ENCODE assay signal across 9 cellular contexts in the genomic region with DNA sequence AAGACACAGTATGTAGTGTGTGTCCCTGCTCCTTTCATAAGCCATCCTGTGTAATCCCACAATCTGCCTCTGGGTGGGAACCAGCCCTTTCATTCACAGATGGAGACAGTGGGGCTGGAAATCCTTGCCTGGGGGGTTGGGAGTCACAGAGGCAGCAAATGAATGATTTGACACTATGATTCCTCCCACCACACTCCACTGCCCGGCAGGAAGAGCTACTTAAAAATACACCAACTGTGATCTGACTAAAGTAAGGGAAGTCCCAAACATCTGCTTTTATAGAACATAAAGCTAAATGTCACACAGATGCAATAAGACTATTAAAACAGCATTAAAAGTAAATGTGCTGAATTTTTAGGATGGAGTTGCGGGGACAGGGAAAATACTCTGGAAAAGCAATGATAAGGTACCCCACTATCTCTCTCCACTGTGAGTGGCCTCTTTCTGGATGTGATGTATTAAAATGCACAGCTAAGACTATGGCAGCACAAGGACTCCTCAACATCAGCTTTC. TPM values are rescaled to one million over a fixed set of nuclear protein-coding genes. Genes with fewer than 3 reads are reported as not detected.
DNase-seq lines count a peak whose midpoint lies in the region; ATAC-seq, FAIRE-seq and TF ChIP-seq lines count a peak whose summit lies in the region.
"Had no signal": no experiment of that assay in that cellular context is flagged by ENCODE, and none has a peak within 500 bp of the region (broad histone marks: within the 10 kb centered on the region; RNA-seq: fewer than 3 reads in every experiment).

No MANE protein-coding gene starts in this region.

- no peak overlapping the region for H2AFZ ChIP-seq in endothelial cell of umbilical vein (ENCODE audit: low read depth, low read length)

- dilution Hi-C loops in endothelial cell of umbilical vein (cut with MboI; ENCODE audit: extremely low pct_ligation_motif_present, low sequenced_read_pairs): no loop called here

- intact Hi-C loops in endothelial cell of umbilical vein (cut with micrococcal nuclease): no loop called here
- intact Hi-C loops in sigmoid colon (cut with DNase I): no loop called here

- H3K79me2 ChIP-seq in endothelial cell of umbilical vein (ENCODE audit: control insufficient read depth, insufficient read depth, low read length): peaks cover 74% of the 10 kb centered on the region

- no peak overlapping the region for H3K9ac ChIP-seq in endothelial cell of umbilical vein (replicated peaks; ENCODE audit: extremely low read depth, insufficient read depth, low read length)

- peaks cover 7 to 14% of the 10 kb centered on the region in 2 experiments for H3K36me3 ChIP-seq in endothelial cell of umbilical vein (ENCODE audit: control insufficient read depth in 2 of 2, extremely low read depth in 1 of 2, insufficient read depth in 2 of 2, low read length in 2 of 2)
- H3K36me3 ChIP-seq in sigmoid colon: peaks cover 0 to 25% (median 7%) of the 10 kb centered on the region in 4 donors

- peaks cover 15 to 32% of the 10 kb centered on the region in 2 donors for H3K36me3 Mint-ChIP-seq in activated T-cell treated with anti-CD3 and anti-CD28 coated beads, Interleukin-2, amount 50 U/mL, for 72 hours (ENCODE audit: insufficient read depth in 2 of 2)

- H3K4me1 Mint-ChIP-seq in activated T-cell treated with anti-CD3 and anti-CD28 coated beads, Interleukin-2, amount 50 U/mL, for 72 hours (ENCODE audit: low read depth): peaks cover 65% of the 10 kb centered on the region

- no peak overlapping the region for H3K4me2 ChIP-seq in endothelial cell of umbilical vein (ENCODE audit: insufficient read depth, low read length)

- no peaks in the 10 kb centered on the region for H3K9me3 ChIP-seq in endothelial cell of umbilical vein (replicated peaks; ENCODE audit: control insufficient read depth, insufficient read depth, low read length)
- H3K9me3 ChIP-seq in sigmoid colon: no peaks in the 10 kb centered on the region

- no peak for TF ChIP-seq POLR2A in endothelial cell of umbilical vein (IDR thresholded peaks at IDR 0.05; ENCODE audit: low read depth, low read length)
- TF ChIP-seq POLR2A in sigmoid colon (IDR thresholded peaks at IDR 0.05): no peak

- no peaks in the 10 kb centered on the region for H3K9me1 ChIP-seq in endothelial cell of umbilical vein (replicated peaks; ENCODE audit: control insufficient read depth, extremely low read depth, insufficient read depth, low read length)

- H3K27ac Mint-ChIP-seq in activated T-cell treated with anti-CD3 and anti-CD28 coated beads, Interleukin-2, amount 50 U/mL, for 72 hours: peak overlapping the region; percentile 72

- POLR2A ChIA-PET in endothelial cell of umbilical vein (lab: Charles Lee): no interaction called here

- H4K20me1 ChIP-seq in endothelial cell of umbilical vein (replicated peaks; ENCODE audit: control insufficient read depth, extremely low read depth, insufficient read depth, low read length): no peaks in the 10 kb centered on the region

- no peak for DNase-seq in activated T-cell treated with anti-CD3 and anti-CD28 coated beads, Interleukin-2, amount 50 U/mL, for 72 hours
- no peak for DNase-seq in activated T-cell treated with anti-CD3 and anti-CD28 coated beads for 4 hours
- DNase-seq in NCI-H2227 treated with DMSO at 0.1 percent for 48 hours (lab: John Stamatoyannopoulos, UW): peak; percentile 9
- peak; percentile 6 for DNase-seq in endothelial cell of umbilical vein (ENCODE audit: low read depth, low spot score)
- no peak for DNase-seq in sigmoid colon
- no peak for DNase-seq in SK-N-DZ (ENCODE audit: low spot score)
- DNase-seq in activated CD4-positive, alpha-beta T cell treated with anti-CD3 and anti-CD28 coated beads, Interleukin-2, amount 50 U/mL, for 4 hours: no peak

- H3K4me3 ChIP-seq in endothelial cell of umbilical vein (replicated peaks in 1 of 3; ENCODE audit: insufficient read depth in 1 of 3, low read depth in 1 of 3, low read length in 3 of 3) (no peak overlapping the region), sigmoid colon (no peak overlapping the region)

- BruUV-seq in endothelial cell of umbilical vein (replicated peaks; lab: Mats Ljungman, UMichigan): no TSS peak

- no peak for ATAC-seq in activated T-cell treated with anti-CD3 and anti-CD28 coated beads, Interleukin-2, amount 50 U/mL, for 72 hours (replicated peaks in 1 of 2)
- no peak for ATAC-seq in HG02852 (IDR thresholded peaks at IDR 0.05; ENCODE audit: unreplicated experiment)

- no peak overlapping the region for H3K27ac ChIP-seq in endothelial cell of umbilical vein (ENCODE audit: insufficient read depth, low read depth, low read length)
- H3K27ac ChIP-seq in sigmoid colon: peak overlapping the region in 3 of 4 donors; percentile 89 to 94 (median 93)
- H3K27ac ChIP-seq: epithelial cell of prostate had no signal

- no peak for TF ChIP-seq CTCF in endothelial cell of umbilical vein (IDR thresholded peaks at IDR 0.05; ENCODE audit: extremely low read depth in 1 of 2, insufficient read depth in 1 of 2, low read depth in 1 of 2, low read length in 2 of 2)
- peak in 2 of 4 experiments; percentile 12 to 32 for TF ChIP-seq CTCF in sigmoid colon (IDR thresholded peaks at IDR 0.05)

- FAIRE-seq in endothelial cell of umbilical vein (lab: Jason Lieb, UNC): peak; percentile 83

- H3K27me3 ChIP-seq in endothelial cell of umbilical vein (ENCODE audit: control insufficient read depth in 2 of 2, insufficient read depth in 2 of 2, low read length in 2 of 2) (no peaks in the 10 kb centered on the region), sigmoid colon (no peaks in the 10 kb centered on the region)

- peaks cover 20% of the 10 kb centered on the region for H3K4me1 ChIP-seq in endothelial cell of umbilical vein (ENCODE audit: control insufficient read depth, extremely low read depth, insufficient read depth, low read length)
- H3K4me1 ChIP-seq in sigmoid colon: peaks cover 2 to 82% (median 75%) of the 10 kb centered on the region in 4 donors

- no peaks in the 10 kb centered on the region for H3K9me3 Mint-ChIP-seq in activated T-cell treated with anti-CD3 and anti-CD28 coated beads, Interleukin-2, amount 50 U/mL, for 72 hours

- no peaks in the 10 kb centered on the region for H3K27me3 Mint-ChIP-seq in activated T-cell treated with anti-CD3 and anti-CD28 coated beads, Interleukin-2, amount 50 U/mL, for 72 hours (ENCODE audit: low read depth)

- WGBS in sigmoid colon, 2 donors: 49 to 63% methylated on average over 2 of the region's 2 CpGs

- CTCF ChIA-PET in endothelial cell of umbilical vein (lab: Charles Lee): interaction anchor here (0.8 to 1.0 kb wide), 3 partner anchors 10 to 278 kb away, joined by 3 read pairs; no protein-coding TSS in a partner anchor

- H3K4me3 Mint-ChIP-seq in activated T-cell treated with anti-CD3 and anti-CD28 coated beads, Interleukin-2, amount 50 U/mL, for 72 hours: peak overlapping the region; percentile 36 to 100

- TF ChIP-seq EP300 in sigmoid colon (IDR thresholded peaks at IDR 0.05): no peak

TF ChIP-seq in endothelial cell of umbilical vein, 7 proteins besides CTCF, POLR2A, EP300 and RAD21:
- TF ChIP-seq POLR2AphosphoS5 (IDR thresholded peaks at IDR 0.05; ENCODE audit: insufficient read depth, low read depth, low read length) (no peak), FOS (IDR thresholded peaks at IDR 0.05; ENCODE audit: borderline replicate concordance, insufficient read depth, low read length) (no peak), EZH2 (IDR thresholded peaks at IDR 0.05; ENCODE audit: borderline replicate concordance, low read depth, low read length, severe bottlenecking) (no peak), MYC (IDR thresholded peaks at IDR 0.05; ENCODE audit: low read depth, low read length) (no peak), GATA2 (IDR thresholded peaks at IDR 0.05; ENCODE audit: insufficient read depth, insufficient read length, low read depth, low read length) (no peak), JUN (IDR thresholded peaks at IDR 0.05; ENCODE audit: borderline replicate concordance, insufficient read depth, insufficient read length, low read depth) (no peak)
- TF ChIP-seq, protein P1, sequence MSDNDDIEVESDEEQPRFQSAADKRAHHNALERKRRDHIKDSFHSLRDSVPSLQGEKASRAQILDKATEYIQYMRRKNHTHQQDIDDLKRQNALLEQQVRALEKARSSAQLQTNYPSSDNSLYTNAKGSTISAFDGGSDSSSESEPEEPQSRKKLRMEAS (IDR thresholded peaks at IDR 0.05; ENCODE audit: insufficient read depth, insufficient read length): no peak
TF ChIP-seq in endothelial cell of umbilical vein: peak in this region for 0.

RNA-seq across cellular contexts. Expression of a gene that starts 4.3 kb away (rescaled TPM):
- 100 to 1,000 TPM; 161 to 184 TPM for total RNA-seq in activated T-cell treated with anti-CD3 and anti-CD28 coated beads, Interleukin-2, amount 50 U/mL, for 72 hours
- total RNA-seq in endothelial cell of umbilical vein: 133 and 136 TPM in 2 replicates
- 153 and 160 TPM in 2 replicates for polyA plus RNA-seq in endothelial cell of umbilical vein
- polyA plus RNA-seq in endothelial cell of umbilical vein (2011; cell fraction: cytosol; rRNA removed): 135 and 150 TPM in 2 replicates
- 108 and 109 TPM in 2 replicates for polyA plus RNA-seq in endothelial cell of umbilical vein (2011; cell fraction: nucleus; rRNA removed)
- polyA plus RNA-seq in endothelial cell of umbilical vein (2012): 67.7 and 92.7 TPM in 2 replicates
- 139 and 149 TPM in 2 replicates for polyA minus RNA-seq in endothelial cell of umbilical vein
- 85.5 TPM for polyA minus RNA-seq in endothelial cell of umbilical vein (2011; cell fraction: cytosol; rRNA and poly(A)+ RNA removed)
- 40.8 and 68.6 TPM in 2 replicates for polyA minus RNA-seq in endothelial cell of umbilical vein (2011; cell fraction: nucleus; rRNA and poly(A)+ RNA removed)
- total RNA-seq in sigmoid colon: 100 to 1,000 TPM; 107 to 168 (median 152) TPM
- 10 to 100 TPM; 16.4 to 58.8 (median 18.6) TPM for polyA plus RNA-seq in sigmoid colon
- 181 and 222 TPM in 2 replicates for polyA plus RNA-seq in SK-N-DZ (2014; cell fraction: cytosol; rRNA removed)
- polyA plus RNA-seq in SK-N-DZ (2014; cell fraction: nucleus; rRNA removed): 96.2 and 100 TPM in 2 replicates

Comparison
In these comparisons a context has a peak if more than half of its experiments do, and no peak if none do; other contexts are left out.
1. DNase-seq: peak in NCI-H2227 treated with DMSO at 0.1 percent for 48 hours (single experiment) and endothelial cell of umbilical vein (single experiment); none in activated T-cell treated with anti-CD3 and anti-CD28 coated beads, Interleukin-2, amount 50 U/mL, for 72 hours (0 of 2), activated T-cell treated with anti-CD3 and anti-CD28 coated beads for 4 hours (single experiment), sigmoid colon (single experiment), SK-N-DZ (single experiment) and activated CD4-positive, alpha-beta T cell treated with anti-CD3 and anti-CD28 coated beads, Interleukin-2, amount 50 U/mL, for 4 hours (0 of 2).